ENCODE assay signal across 33 cellular contexts in the genomic region with DNA sequence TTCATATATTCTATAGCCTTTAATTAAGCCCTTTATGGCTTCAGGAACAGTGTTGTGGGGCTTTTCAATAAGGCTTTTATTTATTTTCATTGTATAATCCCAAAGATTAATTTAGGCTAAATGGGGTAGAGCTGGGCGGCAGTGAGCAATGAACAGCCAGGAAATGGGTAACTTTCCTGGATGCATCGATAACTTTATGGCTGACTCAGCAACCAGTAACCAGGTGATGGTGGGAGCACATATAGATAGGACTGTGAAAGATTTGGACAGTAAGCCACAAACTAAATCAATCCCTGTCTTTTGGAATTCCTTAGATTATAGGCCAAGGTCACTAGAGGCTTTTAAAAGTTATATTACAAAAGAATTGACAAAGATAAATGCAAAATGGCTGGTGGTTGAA.
"Had no signal": no experiment of that assay in that cellular context is flagged by ENCODE, and none has a peak within 500 bp of the region (broad histone marks: within the 10 kb centered on the region; RNA-seq: fewer than 3 reads in every experiment).

No MANE protein-coding gene starts in this region.

- H3K4me1 ChIP-seq: adrenal gland, ascending aorta, body of pancreas, breast epithelium had no signal

- H3K4me3 ChIP-seq: adrenal gland, ascending aorta, body of pancreas, breast epithelium, cardiac muscle cell had no signal

- ATAC-seq: activated naive CD4-positive, alpha-beta T cell treated with anti-CD3 and anti-CD28 coated beads, Interleukin-2, amount 50 U/mL, for 72 hours; activated naive CD8-positive, alpha-beta T cell treated with anti-CD3 and anti-CD28 coated beads, Interleukin-2, amount 50 U/mL, for 24 hours; activated T-cell treated with anti-CD3 and anti-CD28 coated beads, Interleukin-2, amount 50 U/mL, for 4 hours; activated T-cell treated with anti-CD3 and anti-CD28 coated beads, Interleukin-2, amount 50 U/mL, for 72 hours; activated T-helper 17 cell treated with anti-CD3 and anti-CD28 coated beads, Interleukin-2, amount 50 U/mL, for 72 hours; body of pancreas had no signal

- FAIRE-seq: astrocyte, bronchial epithelial cell had no signal

- H3K9me3 ChIP-seq: adrenal gland, ascending aorta, body of pancreas, breast epithelium had no signal

- H3K27ac ChIP-seq: adrenal gland, ascending aorta, body of pancreas, brain microvascular endothelial cell, breast epithelium, cardiac muscle cell had no signal

- H3K27me3 ChIP-seq: adrenal gland, ascending aorta, body of pancreas, brain microvascular endothelial cell, breast epithelium, cardiac muscle cell had no signal

- H3K36me3 ChIP-seq: adrenal gland, ascending aorta, brain microvascular endothelial cell, breast epithelium, cardiac muscle cell had no signal

- DNase-seq: activated effector memory CD4-positive, alpha-beta T cell treated with anti-CD3 and anti-CD28 coated beads, Interleukin-2, amount 50 U/mL, for 16 hours; activated effector memory CD4-positive, alpha-beta T cell treated with Interleukin-2 at 50 U/mL for 16 hours; activated gamma-delta T cell; activated gamma-delta T cell treated with Interleukin-2 at 50 U/mL for 16 hours; activated naive CD4-positive, alpha-beta T cell; activated naive CD4-positive, alpha-beta T cell treated with anti-CD3 and anti-CD28 coated beads for 36 hours; activated naive CD4-positive, alpha-beta T cell treated with anti-CD3 and anti-CD28 coated beads, Interleukin-2, amount 10 ng/mL, durations not matched to agents 7 days and 5 days; activated naive CD4-positive, alpha-beta T cell treated with anti-CD3 and anti-CD28 coated beads, Interleukin-2, amount 50 U/mL, for 16 hours; activated naive CD4-positive, alpha-beta T cell treated with Interleukin-2 at 50 U/mL for 16 hours; activated naive CD8-positive, alpha-beta T cell treated with anti-CD3 and anti-CD28 coated beads for 36 hours; activated naive CD8-positive, alpha-beta T cell treated with anti-CD3 and anti-CD28 coated beads, Interleukin-2, amount 10 ng/mL, durations not matched to agents 7 days and 5 days; activated naive CD8-positive, alpha-beta T cell treated with anti-CD3 and anti-CD28 coated beads, Interleukin-2, amount 50 U/mL, for 24 hours; activated T-cell treated with anti-CD3 and anti-CD28 coated beads, Interleukin-2, amount 50 U/mL, for 24 hours; activated T-cell treated with anti-CD3 and anti-CD28 coated beads, Interleukin-2, amount 50 U/mL, for 4 hours; activated T-cell treated with anti-CD3 and anti-CD28 coated beads, Interleukin-2, amount 50 U/mL, for 48 hours; activated T-cell treated with anti-CD3 and anti-CD28 coated beads, Interleukin-2, amount 50 U/mL, for 72 hours; adrenal gland; amniotic stem cell; amygdala; anterior cingulate cortex; aorta; body of pancreas; brain microvascular endothelial cell; caudate nucleus; central memory CD4-positive, alpha-beta T cell; cerebellar nuclear complex had no signal
